Comparison of ENCODE assay signal across 1 cellular context in the genomic region with DNA sequence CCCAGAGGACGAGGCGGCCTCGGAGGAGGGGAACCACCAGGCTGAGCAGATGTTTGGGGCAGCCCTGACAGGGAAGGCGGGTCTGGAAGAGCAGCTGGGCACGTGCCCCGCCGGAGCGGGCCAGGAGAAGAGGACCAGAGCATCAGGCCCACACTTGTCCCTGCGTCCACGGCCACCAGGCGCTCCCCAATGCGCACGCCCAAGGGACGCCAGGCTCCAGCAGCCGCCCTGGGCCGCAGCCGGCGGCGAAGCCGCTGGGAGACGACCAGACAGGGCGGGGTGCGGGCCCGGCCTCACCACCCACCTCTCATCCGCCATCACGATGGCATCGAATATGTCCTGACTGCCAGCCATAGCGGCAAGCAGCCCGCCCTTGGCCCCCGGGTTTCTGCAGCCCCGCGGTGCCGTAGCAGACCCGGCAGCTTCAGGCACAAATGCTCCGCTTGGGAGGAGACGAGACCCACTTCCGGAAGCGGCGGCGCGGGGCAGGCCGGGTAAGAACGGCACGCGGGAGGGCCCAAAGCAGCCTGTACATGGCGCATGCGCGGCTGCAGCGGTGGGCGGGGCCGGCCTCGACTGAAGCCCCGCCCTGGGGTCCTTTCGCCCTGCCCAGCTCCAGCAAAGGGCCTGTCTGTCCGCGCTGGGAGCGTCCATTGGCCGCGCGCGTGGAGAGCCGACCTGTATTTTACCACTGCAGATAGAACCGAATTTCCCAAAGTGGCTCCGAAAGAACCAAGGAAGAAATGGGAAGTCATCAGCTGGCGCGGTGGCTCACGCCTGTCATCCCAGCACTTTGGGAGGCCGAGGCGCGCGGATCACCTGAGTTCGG.
TF ChIP-seq lines count a peak whose summit lies in the region.

A gene with protein sequence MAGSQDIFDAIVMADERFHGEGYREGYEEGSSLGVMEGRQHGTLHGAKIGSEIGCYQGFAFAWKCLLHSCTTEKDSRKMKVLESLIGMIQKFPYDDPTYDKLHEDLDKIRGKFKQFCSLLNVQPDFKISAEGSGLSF (minus strand): TSS at position 468 of the 829 bp plus-strand sequence. CDS start 114 bp downstream, at position 354.

TF ChIP-seq in K562, 482 proteins besides CTCF, POLR2A, EP300 and RAD21 (continued from another document and continues in another):
- TF ChIP-seq, protein P1, sequence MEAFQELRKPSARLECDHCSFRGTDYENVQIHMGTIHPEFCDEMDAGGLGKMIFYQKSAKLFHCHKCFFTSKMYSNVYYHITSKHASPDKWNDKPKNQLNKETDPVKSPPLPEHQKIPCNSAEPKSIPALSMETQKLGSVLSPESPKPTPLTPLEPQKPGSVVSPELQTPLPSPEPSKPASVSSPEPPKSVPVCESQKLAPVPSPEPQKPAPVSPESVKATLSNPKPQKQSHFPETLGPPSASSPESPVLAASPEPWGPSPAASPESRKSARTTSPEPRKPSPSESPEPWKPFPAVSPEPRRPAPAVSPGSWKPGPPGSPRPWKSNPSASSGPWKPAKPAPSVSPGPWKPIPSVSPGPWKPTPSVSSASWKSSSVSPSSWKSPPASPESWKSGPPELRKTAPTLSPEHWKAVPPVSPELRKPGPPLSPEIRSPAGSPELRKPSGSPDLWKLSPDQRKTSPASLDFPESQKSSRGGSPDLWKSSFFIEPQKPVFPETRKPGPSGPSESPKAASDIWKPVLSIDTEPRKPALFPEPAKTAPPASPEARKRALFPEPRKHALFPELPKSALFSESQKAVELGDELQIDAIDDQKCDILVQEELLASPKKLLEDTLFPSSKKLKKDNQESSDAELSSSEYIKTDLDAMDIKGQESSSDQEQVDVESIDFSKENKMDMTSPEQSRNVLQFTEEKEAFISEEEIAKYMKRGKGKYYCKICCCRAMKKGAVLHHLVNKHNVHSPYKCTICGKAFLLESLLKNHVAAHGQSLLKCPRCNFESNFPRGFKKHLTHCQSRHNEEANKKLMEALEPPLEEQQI (IDR thresholded peaks at IDR 0.05) = no peak
- TF ChIP-seq PURB (CRISPR knock-in tag; IDR thresholded peaks at IDR 0.05; ENCODE audit: low read depth) (no peak), ZC3H4 (CRISPR knock-in tag; IDR thresholded peaks at IDR 0.05; ENCODE audit: borderline replicate concordance) (no peak), ZNF696 (CRISPR knock-in tag; conservative IDR thresholded peaks at IDR 0.05) (no peak), GABPB1 (CRISPR knock-in tag; IDR thresholded peaks at IDR 0.05) (peak; percentile 92), CBX8 (IDR thresholded peaks at IDR 0.05; ENCODE audit: borderline replicate concordance, extremely low read depth, low read depth, low read length, poor library complexity, severe bottlenecking) (no peak), POU5F1 (IDR thresholded peaks at IDR 0.05; ENCODE audit: borderline replicate concordance, low read depth, low read length, partially characterized antibody) (peak; percentile 95), DIDO1 (tag; IDR thresholded peaks at IDR 0.05; ENCODE audit: low read depth) (peak; percentile 80), ZNF699 (CRISPR knock-in tag; IDR thresholded peaks at IDR 0.05; ENCODE audit: insufficient replicate concordance) (no peak), NR2F6 (CRISPR knock-in tag; IDR thresholded peaks at IDR 0.05) (no peak), SREBF1 (IDR thresholded peaks at IDR 0.05; ENCODE audit: borderline replicate concordance, low read depth, low read length) (no peak), TSC22D4 (tag; IDR thresholded peaks at IDR 0.05) (no peak), ZNF146 (CRISPR knock-in tag; IDR thresholded peaks at IDR 0.05; ENCODE audit: unreplicated experiment) (no peak), HMG20B (CRISPR knock-in tag; IDR thresholded peaks at IDR 0.05) (no peak), EWSR1 (IDR thresholded peaks at IDR 0.05; ENCODE audit: borderline replicate concordance, low read depth, partially characterized antibody) (no peak), SUPT5H (IDR thresholded peaks at IDR 0.05) (peak; percentile 94), FIP1L1 (IDR thresholded peaks at IDR 0.05; ENCODE audit: low read depth, low read length, poor library complexity, severe bottlenecking) (peak; percentile 64), ZNF551 (CRISPR knock-in tag; IDR thresholded peaks at IDR 0.05) (no peak), CHD4 (IDR thresholded peaks at IDR 0.05; ENCODE audit: insufficient read depth, insufficient replicate concordance, low read depth, low read length, poor library complexity, severe bottlenecking) (no peak), ZNF282 (CRISPR knock-in tag; IDR thresholded peaks at IDR 0.05) (0 out of 2 replicates have a peak, but pooled peaks have one; percentile 13), LARP7 (IDR thresholded peaks at IDR 0.05) (0 out of 2 replicates have a peak, but pooled peaks have one; percentile 85), ZNF445 (CRISPR knock-in tag; IDR thresholded peaks at IDR 0.05; ENCODE audit: low read depth) (no peak), ZNF785 (CRISPR knock-in tag; IDR thresholded peaks at IDR 0.05) (no peak), RBBP5 (IDR thresholded peaks at IDR 0.05; ENCODE audit: borderline replicate concordance, insufficient read depth, low read length, poor library complexity, severe bottlenecking) (peak; percentile 99), POLR2AphosphoS2 (IDR thresholded peaks at IDR 0.05; ENCODE audit: low read length) (no peak), GATAD2A (IDR thresholded peaks at IDR 0.05) (no peak), SMARCB1 (IDR thresholded peaks at IDR 0.05; ENCODE audit: insufficient read length, low read depth) (no peak), HEY1 (CRISPR knock-in tag; IDR thresholded peaks at IDR 0.05; ENCODE audit: borderline replicate concordance) (no peak), RBM25 (IDR thresholded peaks at IDR 0.05; ENCODE audit: low read depth, low read length, severe bottlenecking) (peak; percentile 66), ATF7 (IDR thresholded peaks at IDR 0.05) (peak; percentile 67; the same call in 1 of the 2 replicates), ZNF224 (CRISPR knock-in tag; IDR thresholded peaks at IDR 0.05) (no peak), ZNF311 (CRISPR knock-in tag; IDR thresholded peaks at IDR 0.05) (no peak)
- TF ChIP-seq, protein P2, sequence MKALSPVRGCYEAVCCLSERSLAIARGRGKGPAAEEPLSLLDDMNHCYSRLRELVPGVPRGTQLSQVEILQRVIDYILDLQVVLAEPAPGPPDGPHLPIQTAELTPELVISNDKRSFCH (CRISPR knock-in tag; IDR thresholded peaks at IDR 0.05) = no peak
- TF ChIP-seq, protein P2 (tag; IDR thresholded peaks at IDR 0.05) = no peak
- TF ChIP-seq, protein P3, sequence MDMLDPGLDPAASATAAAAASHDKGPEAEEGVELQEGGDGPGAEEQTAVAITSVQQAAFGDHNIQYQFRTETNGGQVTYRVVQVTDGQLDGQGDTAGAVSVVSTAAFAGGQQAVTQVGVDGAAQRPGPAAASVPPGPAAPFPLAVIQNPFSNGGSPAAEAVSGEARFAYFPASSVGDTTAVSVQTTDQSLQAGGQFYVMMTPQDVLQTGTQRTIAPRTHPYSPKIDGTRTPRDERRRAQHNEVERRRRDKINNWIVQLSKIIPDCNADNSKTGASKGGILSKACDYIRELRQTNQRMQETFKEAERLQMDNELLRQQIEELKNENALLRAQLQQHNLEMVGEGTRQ (CRISPR knock-in tag; IDR thresholded peaks at IDR 0.05) = peak; percentile 8; the same call in 1 of the 2 replicates
- TF ChIP-seq, protein P4, sequence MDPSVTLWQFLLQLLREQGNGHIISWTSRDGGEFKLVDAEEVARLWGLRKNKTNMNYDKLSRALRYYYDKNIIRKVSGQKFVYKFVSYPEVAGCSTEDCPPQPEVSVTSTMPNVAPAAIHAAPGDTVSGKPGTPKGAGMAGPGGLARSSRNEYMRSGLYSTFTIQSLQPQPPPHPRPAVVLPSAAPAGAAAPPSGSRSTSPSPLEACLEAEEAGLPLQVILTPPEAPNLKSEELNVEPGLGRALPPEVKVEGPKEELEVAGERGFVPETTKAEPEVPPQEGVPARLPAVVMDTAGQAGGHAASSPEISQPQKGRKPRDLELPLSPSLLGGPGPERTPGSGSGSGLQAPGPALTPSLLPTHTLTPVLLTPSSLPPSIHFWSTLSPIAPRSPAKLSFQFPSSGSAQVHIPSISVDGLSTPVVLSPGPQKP (CRISPR knock-in tag; IDR thresholded peaks at IDR 0.05) = no peak
- TF ChIP-seq, protein P5, sequence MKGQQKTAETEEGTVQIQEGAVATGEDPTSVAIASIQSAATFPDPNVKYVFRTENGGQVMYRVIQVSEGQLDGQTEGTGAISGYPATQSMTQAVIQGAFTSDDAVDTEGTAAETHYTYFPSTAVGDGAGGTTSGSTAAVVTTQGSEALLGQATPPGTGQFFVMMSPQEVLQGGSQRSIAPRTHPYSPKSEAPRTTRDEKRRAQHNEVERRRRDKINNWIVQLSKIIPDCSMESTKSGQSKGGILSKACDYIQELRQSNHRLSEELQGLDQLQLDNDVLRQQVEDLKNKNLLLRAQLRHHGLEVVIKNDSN (CRISPR knock-in tag; IDR thresholded peaks at IDR 0.05) = peak; percentile 70
- TF ChIP-seq, protein P6, sequence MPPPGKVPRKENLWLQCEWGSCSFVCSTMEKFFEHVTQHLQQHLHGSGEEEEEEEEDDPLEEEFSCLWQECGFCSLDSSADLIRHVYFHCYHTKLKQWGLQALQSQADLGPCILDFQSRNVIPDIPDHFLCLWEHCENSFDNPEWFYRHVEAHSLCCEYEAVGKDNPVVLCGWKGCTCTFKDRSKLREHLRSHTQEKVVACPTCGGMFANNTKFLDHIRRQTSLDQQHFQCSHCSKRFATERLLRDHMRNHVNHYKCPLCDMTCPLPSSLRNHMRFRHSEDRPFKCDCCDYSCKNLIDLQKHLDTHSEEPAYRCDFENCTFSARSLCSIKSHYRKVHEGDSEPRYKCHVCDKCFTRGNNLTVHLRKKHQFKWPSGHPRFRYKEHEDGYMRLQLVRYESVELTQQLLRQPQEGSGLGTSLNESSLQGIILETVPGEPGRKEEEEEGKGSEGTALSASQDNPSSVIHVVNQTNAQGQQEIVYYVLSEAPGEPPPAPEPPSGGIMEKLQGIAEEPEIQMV (tag; conservative IDR thresholded peaks at IDR 0.05; ENCODE audit: low read depth) = no peak
- TF ChIP-seq, protein P7, sequence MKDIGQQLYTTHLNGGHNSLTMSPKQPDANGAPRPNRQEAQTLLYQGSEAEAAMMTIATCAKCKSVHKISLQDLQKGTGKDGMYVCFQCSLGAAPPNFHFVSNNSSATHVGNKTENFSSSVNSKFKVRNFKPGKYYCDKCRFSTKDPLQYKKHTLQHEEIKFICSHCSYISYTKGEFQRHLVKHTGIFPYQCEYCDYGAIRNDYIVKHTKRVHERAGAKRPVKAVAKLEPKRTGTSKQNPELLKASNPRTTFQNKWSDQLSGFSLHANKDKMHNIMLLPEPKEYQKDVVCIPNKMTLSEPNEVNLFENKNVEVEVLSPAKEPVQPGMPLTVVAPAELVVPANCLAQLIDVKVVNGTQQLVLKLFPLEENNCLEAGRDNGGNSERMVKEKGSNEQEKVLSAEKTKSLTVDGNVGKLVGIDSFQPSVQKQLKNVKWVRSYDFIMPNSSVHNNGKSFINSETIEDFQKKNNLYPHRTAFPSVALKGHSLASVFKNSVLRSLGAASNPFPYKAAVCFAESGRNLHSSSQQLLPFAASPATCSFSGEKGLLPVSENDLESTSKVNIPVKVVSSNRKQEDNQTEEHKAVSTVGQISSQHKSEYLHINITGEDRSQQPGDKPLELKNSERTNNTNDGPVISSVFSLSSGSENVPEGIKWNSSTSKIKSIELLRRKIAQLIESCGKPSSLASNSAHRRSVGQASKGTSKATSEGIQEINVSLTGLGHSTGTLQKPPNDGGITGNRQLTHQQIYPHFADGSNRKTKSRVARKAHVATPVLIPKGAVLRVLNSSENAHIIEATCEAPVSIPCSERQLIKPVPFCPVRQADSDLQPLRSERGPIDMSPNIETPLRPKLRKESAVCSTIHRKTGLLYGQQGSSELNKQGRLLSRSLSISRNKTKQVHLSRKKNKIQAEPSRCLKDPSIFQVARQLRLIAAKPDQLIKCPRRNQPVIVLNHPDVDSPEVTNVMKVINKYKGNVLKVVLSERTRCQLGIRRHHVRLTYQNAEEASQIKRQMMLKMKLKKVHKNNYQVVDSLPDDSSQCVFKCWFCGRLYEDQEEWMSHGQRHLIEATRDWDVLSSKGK (CRISPR knock-in tag; IDR thresholded peaks at IDR 0.05) = no peak
- TF ChIP-seq, protein P8, sequence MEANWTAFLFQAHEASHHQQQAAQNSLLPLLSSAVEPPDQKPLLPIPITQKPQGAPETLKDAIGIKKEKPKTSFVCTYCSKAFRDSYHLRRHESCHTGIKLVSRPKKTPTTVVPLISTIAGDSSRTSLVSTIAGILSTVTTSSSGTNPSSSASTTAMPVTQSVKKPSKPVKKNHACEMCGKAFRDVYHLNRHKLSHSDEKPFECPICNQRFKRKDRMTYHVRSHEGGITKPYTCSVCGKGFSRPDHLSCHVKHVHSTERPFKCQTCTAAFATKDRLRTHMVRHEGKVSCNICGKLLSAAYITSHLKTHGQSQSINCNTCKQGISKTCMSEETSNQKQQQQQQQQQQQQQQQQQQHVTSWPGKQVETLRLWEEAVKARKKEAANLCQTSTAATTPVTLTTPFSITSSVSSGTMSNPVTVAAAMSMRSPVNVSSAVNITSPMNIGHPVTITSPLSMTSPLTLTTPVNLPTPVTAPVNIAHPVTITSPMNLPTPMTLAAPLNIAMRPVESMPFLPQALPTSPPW (CRISPR knock-in tag; IDR thresholded peaks at IDR 0.05) = peak; percentile 23; the same call in 1 of the 2 replicates
- TF ChIP-seq, protein P9, sequence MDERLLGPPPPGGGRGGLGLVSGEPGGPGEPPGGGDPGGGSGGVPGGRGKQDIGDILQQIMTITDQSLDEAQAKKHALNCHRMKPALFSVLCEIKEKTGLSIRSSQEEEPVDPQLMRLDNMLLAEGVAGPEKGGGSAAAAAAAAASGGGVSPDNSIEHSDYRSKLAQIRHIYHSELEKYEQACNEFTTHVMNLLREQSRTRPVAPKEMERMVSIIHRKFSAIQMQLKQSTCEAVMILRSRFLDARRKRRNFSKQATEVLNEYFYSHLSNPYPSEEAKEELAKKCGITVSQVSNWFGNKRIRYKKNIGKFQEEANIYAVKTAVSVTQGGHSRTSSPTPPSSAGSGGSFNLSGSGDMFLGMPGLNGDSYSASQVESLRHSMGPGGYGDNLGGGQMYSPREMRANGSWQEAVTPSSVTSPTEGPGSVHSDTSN (CRISPR knock-in tag; IDR thresholded peaks at IDR 0.05; ENCODE audit: low read depth) = no peak
- TF ChIP-seq, protein P9 (tag; conservative IDR thresholded peaks at IDR 0.05; ENCODE audit: low read depth) = 0 out of 2 replicates have a peak, but pooled peaks have one; percentile 20
